9 cellular contexts compared by ENCODE assay signal in genomic region chr13:45490068-45490467, GRCh38. TPM values are rescaled to one million over a fixed set of nuclear protein-coding genes. Genes with fewer than 3 reads are reported as not detected.
A peak's percentile ranks its signal among the peaks of the same experiment; 100 is the strongest.
DNase-seq lines count a peak whose midpoint lies in the region; ATAC-seq and TF ChIP-seq lines count a peak whose summit lies in the region.
"Had no signal": no experiment of that assay in that cellular context is flagged by ENCODE, and none has a peak within 500 bp of the region (broad histone marks: within the 10 kb centered on the region; RNA-seq: fewer than 3 reads in every experiment).

No MANE protein-coding gene starts in this region.

- H3K36me3 Mint-ChIP-seq in effector memory CD8-positive, alpha-beta T cell (ENCODE audit: insufficient read depth): peaks cover 48% of the 10 kb centered on the region
- peaks cover 18% of the 10 kb centered on the region for H3K36me3 Mint-ChIP-seq in activated CD4-positive, alpha-beta memory T cell treated with anti-CD3 and anti-CD28 coated beads for 36 hours

- H3K4me1 Mint-ChIP-seq in effector memory CD8-positive, alpha-beta T cell (ENCODE audit: low read depth in 2 of 2): peaks cover 0 to 4% of the 10 kb centered on the region in 2 donors
- H3K4me1 Mint-ChIP-seq in activated CD4-positive, alpha-beta memory T cell treated with anti-CD3 and anti-CD28 coated beads for 36 hours (ENCODE audit: low read depth): peaks cover 2% of the 10 kb centered on the region

- no peak for TF ChIP-seq POLR2A in NB4 (IDR thresholded peaks at IDR 0.05; ENCODE audit: extremely low read depth, insufficient read length)

- intact Hi-C loops in left ventricle myocardium superior (cut with micrococcal nuclease): no loop called here
- intact Hi-C loops in right cardiac atrium (cut with DNase I): no loop called here
- intact Hi-C loops in activated CD4-positive, alpha-beta memory T cell treated with anti-CD3 and anti-CD28 coated beads for 36 hours (cut with micrococcal nuclease): loop anchor here (1.0 to 2.0 kb wide), 2 partner anchors 119 to 443 kb away; no protein-coding TSS in a partner anchor

- H3K27ac ChIP-seq in right cardiac atrium (ENCODE audit: low read length): no peak overlapping the region

- no peak overlapping the region for H3K4me3 Mint-ChIP-seq in effector memory CD8-positive, alpha-beta T cell
- H3K4me3 Mint-ChIP-seq in activated CD4-positive, alpha-beta memory T cell treated with anti-CD3 and anti-CD28 coated beads for 36 hours: no peak overlapping the region

- no peaks in the 10 kb centered on the region for H3K27me3 ChIP-seq in right cardiac atrium (ENCODE audit: control insufficient read depth, insufficient read depth)

- CTCF ChIA-PET in activated CD4-positive, alpha-beta memory T cell treated with anti-CD3 and anti-CD28 coated beads for 36 hours (lab: Charles Lee): interaction anchor here (0.6 to 4.5 kb wide), 4 partner anchors 10 to 122 kb away, joined by 3 to 25 read pairs (median 4); no protein-coding TSS in a partner anchor

- no peaks in the 10 kb centered on the region for H3K9me3 Mint-ChIP-seq in effector memory CD8-positive, alpha-beta T cell
- H3K9me3 Mint-ChIP-seq in activated CD4-positive, alpha-beta memory T cell treated with anti-CD3 and anti-CD28 coated beads for 36 hours: no peaks in the 10 kb centered on the region

- H3K9me3 ChIP-seq in right cardiac atrium (ENCODE audit: control insufficient read depth, low read length): no peaks in the 10 kb centered on the region

- no peaks in the 10 kb centered on the region for H3K27me3 Mint-ChIP-seq in effector memory CD8-positive, alpha-beta T cell
- H3K27me3 Mint-ChIP-seq in activated CD4-positive, alpha-beta memory T cell treated with anti-CD3 and anti-CD28 coated beads for 36 hours: no peaks in the 10 kb centered on the region

- DNase-seq in left ventricle myocardium superior: no peak
- DNase-seq in right cardiac atrium: no peak
- DNase-seq in NB4 (ENCODE audit: low read depth): peak; percentile 24
- DNase-seq in effector memory CD8-positive, alpha-beta T cell: no peak
- DNase-seq in stimulated activated naive CD4-positive, alpha-beta T cell treated with Interleukin-2 at 50 U/mL for 16 hours (lab: John Stamatoyannopoulos, UW): peak; percentile 1
- no peak for DNase-seq in activated CD4-positive, alpha-beta memory T cell treated with anti-CD3 and anti-CD28 coated beads for 36 hours
- no peak for DNase-seq in cerebellum (ENCODE audit: low spot score)
- no peak for DNase-seq in UCSD-AML1 (lab: John Stamatoyannopoulos, UW; ENCODE audit: unreplicated experiment)
- DNase-seq: stimulated activated CD4-positive, alpha-beta T cell treated with anti-CD3 and anti-CD28 coated beads, Interleukin-4, amount 100 ng/mL, for 4 hours had no signal

- POLR2A ChIA-PET in activated CD4-positive, alpha-beta memory T cell treated with anti-CD3 and anti-CD28 coated beads for 36 hours (lab: Charles Lee): interaction anchor here (0.6 to 1.4 kb wide), 3 partner anchors 15 to 47 kb away, joined by 3 to 5 read pairs (median 4); no protein-coding TSS in a partner anchor

- H3K4me1 ChIP-seq in right cardiac atrium (ENCODE audit: control insufficient read depth, insufficient read depth, low read length): no peaks in the 10 kb centered on the region

- ATAC-seq in left ventricle myocardium superior (peak; percentile 53), right cardiac atrium (no peak)
- peak; percentile 52 for ATAC-seq in effector memory CD8-positive, alpha-beta T cell (replicated peaks)

- TF ChIP-seq CTCF in NB4 (IDR thresholded peaks at IDR 0.05; ENCODE audit: low read depth, low read length): peak; percentile 14

- 97% methylated on average over 1 of the region's 1 CpG for WGBS in right cardiac atrium

- H3K27ac Mint-ChIP-seq in effector memory CD8-positive, alpha-beta T cell: no peak overlapping the region
- no peak overlapping the region for H3K27ac Mint-ChIP-seq in activated CD4-positive, alpha-beta memory T cell treated with anti-CD3 and anti-CD28 coated beads for 36 hours

- H3K4me3 ChIP-seq in right cardiac atrium (ENCODE audit: low read length) (no peak overlapping the region), NB4 (ENCODE audit: low read depth, low read length) (no peak overlapping the region)

RNA-seq across cellular contexts. Expression of gene COG3, which starts 25.3 kb away (rescaled TPM):
- total RNA-seq in left ventricle myocardium superior: 15.1 TPM
- 10 to 100 TPM; 16.2 to 23.9 (median 17.9) TPM for total RNA-seq in right cardiac atrium
- 10.4 TPM for polyA plus RNA-seq in right cardiac atrium
- total RNA-seq in activated CD4-positive, alpha-beta memory T cell treated with anti-CD3 and anti-CD28 coated beads for 36 hours: 10 to 100 TPM; 19.5 to 20.5 TPM
- total RNA-seq in cerebellum: 48.5 TPM

Comparison
In these comparisons a context has a peak if more than half of its experiments do, and no peak if none do; other contexts are left out.
1. ATAC-seq: peak in left ventricle myocardium superior (single experiment) and effector memory CD8-positive, alpha-beta T cell (single experiment); none in right cardiac atrium (0 of 2).
2. DNase-seq: peak in NB4 (single experiment) and stimulated activated naive CD4-positive, alpha-beta T cell treated with Interleukin-2 at 50 U/mL for 16 hours (single experiment); none in left ventricle myocardium superior (single experiment), right cardiac atrium (0 of 3), effector memory CD8-positive, alpha-beta T cell (0 of 3), activated CD4-positive, alpha-beta memory T cell treated with anti-CD3 and anti-CD28 coated beads for 36 hours (single experiment), cerebellum (single experiment) and UCSD-AML1 (single experiment).